7 cellular contexts compared by ENCODE assay signal in genomic region chr12:111767362-111768158, GRCh38. TPM values are rescaled to one million over a fixed set of nuclear protein-coding genes. Genes with fewer than 3 reads are reported as not detected.
A peak's percentile ranks its signal among the peaks of the same experiment; 100 is the strongest.
DNase-seq lines count a peak whose midpoint lies in the region; ATAC-seq, FAIRE-seq and TF ChIP-seq lines count a peak whose summit lies in the region.

No MANE protein-coding gene starts in this region.

- H3K27me3 ChIP-seq in GM23338 (ENCODE audit: insufficient read depth) (no peaks in the 10 kb centered on the region), foreskin keratinocyte (no peaks in the 10 kb centered on the region), pancreas (no peaks in the 10 kb centered on the region)

- H3K27me3 Mint-ChIP-seq in GM23338 (ENCODE audit: insufficient read depth, low read depth, poor library complexity) (peaks cover 19% of the 10 kb centered on the region), T-helper 17 cell (peaks cover 49% of the 10 kb centered on the region)

- H3F3A ChIP-seq in GM23338 (replicated peaks; ENCODE audit: low read depth): 0 out of 2 replicates have a peak, but pooled peaks cover 8% of the 10 kb centered on the region

- no peaks in the 10 kb centered on the region for H3K9me2 ChIP-seq in GM23338 (ENCODE audit: insufficient read depth)

- ATAC-seq in GM23338 (peak; percentile 28), T-helper 17 cell (no peak), foreskin keratinocyte (peak; percentile 61), pancreas (peak; percentile 62 to 65 (median 64)), HG03469 (IDR thresholded peaks at IDR 0.05; ENCODE audit: unreplicated experiment) (no peak), HG03342 (IDR thresholded peaks at IDR 0.05; ENCODE audit: unreplicated experiment) (no peak)

- intact Hi-C loops in pancreas (cut with DNase I): loop anchor here in 1 of 3 donors (10.0 kb wide), 1 partner anchor 47 kb away; no protein-coding TSS in a partner anchor

- H3K79me2 ChIP-seq in GM23338 (replicated peaks; ENCODE audit: insufficient read depth): peaks cover 40% of the 10 kb centered on the region

- H3K9me3 Mint-ChIP-seq in GM23338: peaks cover 14% of the 10 kb centered on the region; the same call in 2 of the 3 replicates

- H3K9me3 ChIP-seq in T-helper 17 cell (ENCODE audit: control insufficient read depth, low read length, poor library complexity, severe bottlenecking) (no peaks in the 10 kb centered on the region), pancreas (no peaks in the 10 kb centered on the region)

- peak overlapping the region; percentile 92 for H3K4me2 ChIP-seq in GM23338

- H2AFZ ChIP-seq in GM23338: peak overlapping the region; percentile 57; the same call in 1 of the 2 replicates

- 4 to 7% methylated on average over 18 of the region's 18 CpGs for WGBS in pancreas, 2 donors

- H3K36me3 Mint-ChIP-seq in GM23338 (ENCODE audit: low read depth): peaks cover 20% of the 10 kb centered on the region
- peaks cover 7% of the 10 kb centered on the region for H3K36me3 Mint-ChIP-seq in T-helper 17 cell (ENCODE audit: low read depth)

- H3K36me3 ChIP-seq in GM23338 (ENCODE audit: insufficient read depth) (no peaks in the 10 kb centered on the region), pancreas (no peaks in the 10 kb centered on the region)

- H3K4me1 ChIP-seq in GM23338 (ENCODE audit: insufficient read depth) (peaks cover 7% of the 10 kb centered on the region), foreskin keratinocyte (no peaks in the 10 kb centered on the region), pancreas (peaks cover 0 to 15% (median 0%) of the 10 kb centered on the region in 3 donors)

- peak overlapping the region; percentile 96 for H3K27ac Mint-ChIP-seq in GM23338
- H3K27ac Mint-ChIP-seq in T-helper 17 cell: peak overlapping the region; percentile 86

- H3K4me1 Mint-ChIP-seq in GM23338 (peaks cover 12% of the 10 kb centered on the region), T-helper 17 cell (peaks cover 12% of the 10 kb centered on the region)

- H3K27ac ChIP-seq in GM23338 (ENCODE audit: low read depth) (peak overlapping the region; percentile 72; the same call in 1 of the 2 replicates), foreskin keratinocyte (peak overlapping the region; percentile 27), pancreas (peak overlapping the region; percentile 67 to 80 (median 77))

- H3K4me3 ChIP-seq in GM23338 (peak overlapping the region; percentile 75), pancreas (peak overlapping the region; percentile 82 to 95 (median 88))

- FAIRE-seq in pancreas (lab: Jason Lieb, UNC): no peak

- H4K20me1 ChIP-seq in GM23338 (replicated peaks; ENCODE audit: insufficient read depth): peaks cover 6% of the 10 kb centered on the region

- peak overlapping the region; percentile 94 for H3K4me3 Mint-ChIP-seq in GM23338
- H3K4me3 Mint-ChIP-seq in T-helper 17 cell: peak overlapping the region; percentile 90

- TF ChIP-seq CTCF in GM23338 (conservative IDR thresholded peaks at IDR 0.05; ENCODE audit: low read depth in 2 of 2) (no peak), foreskin keratinocyte (conservative IDR thresholded peaks at IDR 0.05) (no peak), pancreas (IDR thresholded peaks at IDR 0.05) (no peak)

- peak; percentile 58 for DNase-seq in GM23338 (ENCODE audit: low spot score)
- no peak for DNase-seq in T-helper 17 cell
- DNase-seq in foreskin keratinocyte: peak in 1 of 2 donors; percentile 41
- no peak for DNase-seq in pancreas
- DNase-seq in NCI-H226: no peak

TF ChIP-seq in GM23338, 12 proteins besides CTCF, POLR2A, EP300 and RAD21 (continues in another document):
- no peak for TF ChIP-seq ZNF331 (CRISPR knock-in tag; IDR thresholded peaks at IDR 0.05; ENCODE audit: low read depth)
- no peak for TF ChIP-seq POLR2AphosphoS5 (IDR thresholded peaks at IDR 0.05; ENCODE audit: low read depth)
- no peak for TF ChIP-seq REST (IDR thresholded peaks at IDR 0.05; ENCODE audit: unreplicated experiment)
- no peak for TF ChIP-seq CREB1 (CRISPR knock-in tag; IDR thresholded peaks at IDR 0.05; ENCODE audit: low read depth)
- no peak for TF ChIP-seq EZH2phosphoT487 (IDR thresholded peaks at IDR 0.05; ENCODE audit: unreplicated experiment)
- TF ChIP-seq JUNB (IDR thresholded peaks at IDR 0.05; ENCODE audit: unreplicated experiment): no peak
- TF ChIP-seq EZH2 (IDR thresholded peaks at IDR 0.05; ENCODE audit: low read depth, unreplicated experiment): no peak
- no peak for TF ChIP-seq ZNF114 (CRISPR knock-in tag; IDR thresholded peaks at IDR 0.05)

RNA-seq across cellular contexts. Expression of gene ALDH2, which starts 0.8 kb away (rescaled TPM):
- 7.9 and 14.9 TPM in 2 replicates for total RNA-seq in GM23338 (2014; rRNA removed; shearing (Covaris generic))
- polyA plus RNA-seq in GM23338 (2016; fragmentation: Nextera tagmentation; extraction: Ambion mirVana) (48.5 and 50.5 TPM in 2 replicates), foreskin keratinocyte (29.9 and 32.2 TPM in 2 replicates), pancreas (10 to 100 TPM; 22.3 to 37.3 TPM)
- total RNA-seq in T-helper 17 cell (1 to 10 TPM; 1.9 to 3.4 TPM), foreskin keratinocyte (23.8 and 24.8 TPM in 2 replicates), pancreas (10 to 100 TPM; 33.7 to 80.2 (median 45.3) TPM)

Comparison
In these comparisons a context has a peak if more than half of its experiments do, and no peak if none do; other contexts are left out.
1. ATAC-seq: peak in GM23338 (single experiment), foreskin keratinocyte (single experiment) and pancreas (4 of 4); none in T-helper 17 cell (single experiment), HG03469 (single experiment) and HG03342 (single experiment).
2. H3K27ac ChIP-seq: peak in every context shown above with its lines; median percentile 77 in pancreas; 72 in GM23338; 27 in foreskin keratinocyte.